In the genomic region with DNA sequence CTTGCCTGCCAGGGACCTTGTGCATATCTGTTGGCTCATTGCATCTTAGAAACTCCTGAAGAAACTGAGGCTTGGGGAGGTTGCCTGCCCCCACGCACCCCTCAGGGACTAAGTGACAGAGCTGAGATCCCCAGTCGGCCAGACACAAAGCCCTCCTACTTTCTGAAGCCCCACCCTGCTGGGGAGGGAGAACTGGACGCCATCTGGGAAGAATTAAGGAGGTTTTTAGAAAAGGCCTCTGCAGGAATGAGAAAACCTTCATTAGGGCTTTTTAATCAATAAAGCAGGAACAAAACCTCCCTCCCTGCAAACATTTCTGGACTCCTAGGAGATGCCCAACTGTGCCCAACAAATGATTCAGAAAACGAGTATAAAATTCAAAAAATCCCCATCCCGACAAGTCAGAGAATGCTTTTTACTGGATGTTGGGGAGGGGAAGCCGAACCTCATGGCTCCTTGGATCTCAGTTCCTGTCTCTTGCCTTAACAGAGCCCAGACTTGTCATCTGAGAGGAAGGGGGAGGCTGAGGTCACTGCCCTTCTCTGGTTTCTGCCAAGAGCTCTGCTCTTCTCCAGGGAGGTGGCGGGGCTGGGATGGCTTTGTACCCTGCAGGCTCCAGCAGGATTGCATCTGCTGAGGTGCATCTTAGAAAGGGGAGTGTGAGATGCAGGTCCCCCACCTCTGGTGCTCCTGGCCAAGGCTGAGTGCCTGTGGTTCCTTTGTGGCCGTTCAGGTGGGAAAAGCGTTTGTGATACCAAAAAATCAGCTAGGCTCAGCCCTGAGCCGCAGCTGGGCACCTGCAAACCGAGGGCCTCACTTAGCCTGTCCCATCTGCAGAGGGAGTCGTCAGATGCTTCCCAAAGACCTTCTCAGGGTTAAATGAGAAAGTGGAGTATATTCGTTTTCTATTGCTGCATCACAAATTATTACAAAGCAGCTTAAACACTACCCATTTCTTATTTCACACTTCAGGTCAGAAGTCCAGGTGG, we compare ENCODE assay signal across 8 cellular contexts.
DNase-seq lines count a peak whose midpoint lies in the region; ATAC-seq and TF ChIP-seq lines count a peak whose summit lies in the region.

No MANE protein-coding gene starts in this region.

- H3K4me3 ChIP-seq in rectal smooth muscle tissue (ENCODE audit: low read length), result peak overlapping the region; percentile 25

- H3K4me1 Mint-ChIP-seq in WTC11, result peaks cover 49% of the 10 kb centered on the region

- ATAC-seq in WTC11 (peak; percentile 60), left cardiac atrium (peak; percentile 16 to 20), GM18502 (IDR thresholded peaks at IDR 0.05; ENCODE audit: poor library complexity, unreplicated experiment) (no peak)

- H3K27me3 Mint-ChIP-seq in WTC11 (ENCODE audit: low read depth), result no peaks in the 10 kb centered on the region

- peaks cover 57% of the 10 kb centered on the region for H3K4me1 ChIP-seq in rectal smooth muscle tissue (ENCODE audit: control insufficient read depth, insufficient read depth, low read length)

- no peaks in the 10 kb centered on the region for H3K27me3 ChIP-seq in rectal smooth muscle tissue (ENCODE audit: control insufficient read depth, insufficient read depth, low read length)

- H3K9ac ChIP-seq in rectal smooth muscle tissue (ENCODE audit: low read length), result no peak overlapping the region

- no peak for TF ChIP-seq CTCF in WTC11 (IDR thresholded peaks at IDR 0.05)

- no peaks in the 10 kb centered on the region for H3K9me3 Mint-ChIP-seq in WTC11

- no peaks in the 10 kb centered on the region for H3K36me3 ChIP-seq in rectal smooth muscle tissue (ENCODE audit: control insufficient read depth, insufficient read depth, low read length)

- DNase-seq in GM03348 (ENCODE audit: low spot score), result peak; percentile 78
- DNase-seq in WTC11 (ENCODE audit: low spot score), result no peak
- peak; percentile 65 for DNase-seq in left cardiac atrium
- DNase-seq in DMS153 (lab: John Stamatoyannopoulos, UW), result no peak
- DNase-seq in activated CD4-positive, alpha-beta T cell treated with anti-CD3 and anti-CD28 coated beads, Interleukin-2, amount 50 U/mL, for 1 hour, result no peak
- no peak for DNase-seq in NCI-H128 (lab: John Stamatoyannopoulos, UW; ENCODE audit: unreplicated experiment)

- peak overlapping the region; percentile 94 for H3K27ac ChIP-seq in rectal smooth muscle tissue (ENCODE audit: low read depth, low read length)

- POLR2A ChIA-PET in WTC11 (lab: Charles Lee), result interaction anchor here (0.7 to 1.1 kb wide), 2 partner anchors 18 to 143 kb away, joined by 3 read pairs; no protein-coding TSS in a partner anchor

- H3K4me3 Mint-ChIP-seq in WTC11, result no peak overlapping the region

- no peak overlapping the region for H3K27ac Mint-ChIP-seq in WTC11

- intact Hi-C loops in left cardiac atrium (cut with DNase I), result loop anchor here in 1 of 2 donors (10.0 kb wide), 1 partner anchor 59 kb away; no protein-coding TSS in a partner anchor

- CTCF ChIA-PET in WTC11 (lab: Charles Lee), result interaction anchor here (0.6 to 0.9 kb wide), 6 partner anchors 18 to 145 kb away, joined by 3 to 5 read pairs (median 3); no protein-coding TSS in a partner anchor

- H3K36me3 Mint-ChIP-seq in WTC11, result no peaks in the 10 kb centered on the region

TF ChIP-seq in WTC11, 78 proteins besides CTCF, POLR2A, EP300 and RAD21:
- no peak for TF ChIP-seq ZNF416 (CRISPR knock-in tag; IDR thresholded peaks at IDR 0.05)

Comparison
In these comparisons a context has a peak if more than half of its experiments do, and no peak if none do; other contexts are left out.
1. DNase-seq: peak in GM03348 (single experiment) and left cardiac atrium (single experiment); none in WTC11 (single experiment), DMS153 (single experiment), activated CD4-positive, alpha-beta T cell treated with anti-CD3 and anti-CD28 coated beads, Interleukin-2, amount 50 U/mL, for 1 hour (single experiment) and NCI-H128 (single experiment).